Comparison of ENCODE assay signal across 27 cellular contexts in the genomic region with DNA sequence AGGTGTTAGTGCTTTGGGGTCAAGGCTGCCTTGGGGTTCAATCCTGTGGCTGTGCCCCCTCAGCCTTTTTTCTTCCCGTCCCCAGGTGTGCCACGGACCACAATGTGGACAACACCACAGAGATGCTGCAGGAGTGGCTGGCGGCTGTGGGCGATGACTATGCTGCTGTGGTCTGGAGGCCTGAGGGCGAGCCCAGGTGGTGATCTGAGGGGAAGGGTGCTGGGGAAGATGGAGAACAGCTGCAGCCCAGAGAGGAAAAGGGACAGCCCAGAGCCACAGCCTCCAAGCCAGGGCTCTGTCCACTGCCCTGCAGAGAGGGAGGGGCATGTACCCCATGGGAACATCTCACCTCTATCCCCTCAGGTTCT. TPM values are rescaled to one million over a fixed set of nuclear protein-coding genes. Genes with fewer than 3 reads are reported as not detected.
DNase-seq lines count a peak whose midpoint lies in the region; ATAC-seq and TF ChIP-seq lines count a peak whose summit lies in the region.
"Had no signal": no experiment of that assay in that cellular context is flagged by ENCODE, and none has a peak within 500 bp of the region (broad histone marks: within the 10 kb centered on the region; RNA-seq: fewer than 3 reads in every experiment).

No MANE protein-coding gene starts in this region.

- peak overlapping the region; percentile 10 for H3K4me3 Mint-ChIP-seq in T-helper 1 cell treated with Interleukin-12 subunit alpha and Interleukin-12 subunit beta and Interleukin-4 antibody, amounts not matched to agents 30 μg/mL and 1 μg/mL, for 36 hours
- H3K4me3 Mint-ChIP-seq in activated CD8-positive, alpha-beta T cell treated with anti-CD3 and anti-CD28 coated beads, Interleukin-2, amount 10 ng/mL, durations not matched to agents 7 days and 5 days: no peak overlapping the region
- peak overlapping the region; percentile 57 for H3K4me3 Mint-ChIP-seq in type B pancreatic cell
- H3K4me3 Mint-ChIP-seq: activated naive CD4-positive, alpha-beta T cell treated with anti-CD3 and anti-CD28 coated beads, Interleukin-2, amount 10 ng/mL, durations not matched to agents 7 days and 5 days; activated T-cell treated with anti-CD3 and anti-CD28 coated beads, Interleukin-2, amount 50 U/mL, for 72 hours; stimulated activated naive CD8-positive, alpha-beta T cell treated with anti-CD3 and anti-CD28 coated beads, Interleukin-15, Interleukin-2, amounts not matched to agents 100 ng/mL and 50 ng/mL, for 24 hours had no signal

- H3K23ac ChIP-seq in mesenchymal stem cell (ENCODE audit: low read length in 2 of 2): no peak overlapping the region

- POLR2A ChIA-PET in activated CD8-positive, alpha-beta T cell treated with anti-CD3 and anti-CD28 coated beads, Interleukin-2, amount 10 ng/mL, durations not matched to agents 7 days and 5 days (lab: Charles Lee): no interaction called here

- peak overlapping the region; percentile 46 for H4K91ac ChIP-seq in mesenchymal stem cell (ENCODE audit: low read length)

- H3K14ac ChIP-seq in mesenchymal stem cell (ENCODE audit: low read length in 2 of 2): no peak overlapping the region

- WGBS in mesenchymal stem cell: 97% methylated on average over 5 of the region's 5 CpGs

- DNase-seq in T-helper 1 cell: no peak
- peak; percentile 27 for DNase-seq in activated CD8-positive, alpha-beta T cell treated with anti-CD3 and anti-CD28 coated beads, Interleukin-2, amount 10 ng/mL, durations not matched to agents 7 days and 5 days
- DNase-seq in mesenchymal stem cell: no peak
- no peak for DNase-seq in type B pancreatic cell (ENCODE audit: extremely low spot score, unreplicated experiment)
- DNase-seq in SKM-1 (lab: John Stamatoyannopoulos, UW; ENCODE audit: unreplicated experiment): no peak
- DNase-seq in stimulated activated CD4-positive, alpha-beta T cell treated with anti-CD3 and anti-CD28 coated beads, Interleukin-4, amount 100 ng/mL, for 1 hour: no peak
- no peak for DNase-seq in stimulated activated naive CD4-positive, alpha-beta T cell (lab: John Stamatoyannopoulos, UW)
- DNase-seq: activated naive CD4-positive, alpha-beta T cell treated with anti-CD3 and anti-CD28 coated beads, Interleukin-2, amount 10 ng/mL, durations not matched to agents 7 days and 5 days; activated T-cell treated with anti-CD3 and anti-CD28 coated beads, Interleukin-2, amount 50 U/mL, for 72 hours; dermis blood vessel endothelial cell; DMS79; GF-D8; H9; MV-4-11; naive B cell; NCI-H1694; NCI-H2171; NCI-H524; pancreas; right cardiac atrium; stimulated activated CD4-positive, alpha-beta T cell treated with anti-CD3 and anti-CD28 coated beads, Interleukin-12 subunit alpha, Interleukin-12 subunit beta, amount 100 ng/mL, for 4 hours; T-cell; tibial artery had no signal

- H3K27me3 Mint-ChIP-seq in T-helper 1 cell treated with Interleukin-12 subunit alpha and Interleukin-12 subunit beta and Interleukin-4 antibody, amounts not matched to agents 30 μg/mL and 1 μg/mL, for 36 hours (ENCODE audit: low read depth): peaks cover 25% of the 10 kb centered on the region
- peaks cover 14% of the 10 kb centered on the region for H3K27me3 Mint-ChIP-seq in activated CD8-positive, alpha-beta T cell treated with anti-CD3 and anti-CD28 coated beads, Interleukin-2, amount 10 ng/mL, durations not matched to agents 7 days and 5 days (ENCODE audit: low read depth)
- no peaks in the 10 kb centered on the region for H3K27me3 Mint-ChIP-seq in type B pancreatic cell

- H2BK120ac ChIP-seq in mesenchymal stem cell (ENCODE audit: low read depth, low read length): no peak overlapping the region

- no peak overlapping the region for H3K4me2 ChIP-seq in mesenchymal stem cell (ENCODE audit: low read length, poor library complexity, severe bottlenecking)
- H3K4me2 ChIP-seq: KMS-11 had no signal

- no peak overlapping the region for H2AK5ac ChIP-seq in mesenchymal stem cell (ENCODE audit: low read length, severe bottlenecking)

- no peak for TF ChIP-seq CTCF in type B pancreatic cell (conservative IDR thresholded peaks at IDR 0.05)

- H2BK15ac ChIP-seq in mesenchymal stem cell (ENCODE audit: low read depth, poor library complexity, severe bottlenecking): no peak overlapping the region

- H3K4me3 ChIP-seq in mesenchymal stem cell (ENCODE audit: insufficient read depth in 1 of 2, low read depth in 1 of 2, low read length in 2 of 2): no peak overlapping the region
- H3K4me3 ChIP-seq: pancreas, tibial artery had no signal

- H3K9ac ChIP-seq in mesenchymal stem cell (ENCODE audit: low read length): no peak overlapping the region
- H3K9ac ChIP-seq: KMS-11 had no signal

- peaks cover 0 to 10% of the 10 kb centered on the region in 2 experiments for H3K27me3 ChIP-seq in mesenchymal stem cell (ENCODE audit: control insufficient read depth in 1 of 2, insufficient read depth in 1 of 2, low read length in 2 of 2)
- H3K27me3 ChIP-seq: pancreas had no signal

- H4K8ac ChIP-seq in mesenchymal stem cell (ENCODE audit: low read length): no peak overlapping the region

- H3K9me3 ChIP-seq in mesenchymal stem cell (ENCODE audit: control insufficient read depth, low read length): no peaks in the 10 kb centered on the region
- H3K9me3 ChIP-seq: pancreas, tibial artery had no signal

- H3K18ac ChIP-seq in mesenchymal stem cell (ENCODE audit: low read depth in 1 of 2, low read length in 2 of 2): no peak overlapping the region

- H3K4me1 ChIP-seq in mesenchymal stem cell (ENCODE audit: control insufficient read depth, insufficient read depth, low read depth, low read length): peaks cover 23% of the 10 kb centered on the region

- peak overlapping the region; percentile 31 for H3K27ac Mint-ChIP-seq in T-helper 1 cell treated with Interleukin-12 subunit alpha and Interleukin-12 subunit beta and Interleukin-4 antibody, amounts not matched to agents 30 μg/mL and 1 μg/mL, for 36 hours
- no peak overlapping the region for H3K27ac Mint-ChIP-seq in activated CD8-positive, alpha-beta T cell treated with anti-CD3 and anti-CD28 coated beads, Interleukin-2, amount 10 ng/mL, durations not matched to agents 7 days and 5 days
- peak overlapping the region; percentile 69 for H3K27ac Mint-ChIP-seq in type B pancreatic cell
- H3K27ac Mint-ChIP-seq: activated naive CD4-positive, alpha-beta T cell treated with anti-CD3 and anti-CD28 coated beads, Interleukin-2, amount 10 ng/mL, durations not matched to agents 7 days and 5 days; activated T-cell treated with anti-CD3 and anti-CD28 coated beads, Interleukin-2, amount 50 U/mL, for 72 hours; H9; naive B cell; stimulated activated naive CD8-positive, alpha-beta T cell treated with anti-CD3 and anti-CD28 coated beads, Interleukin-15, Interleukin-2, amounts not matched to agents 100 ng/mL and 50 ng/mL, for 24 hours; T-cell had no signal

- no peak overlapping the region for H3K4ac ChIP-seq in mesenchymal stem cell (ENCODE audit: low read depth in 1 of 2, low read length in 2 of 2)

- no peaks in the 10 kb centered on the region for H3K36me3 Mint-ChIP-seq in T-helper 1 cell treated with Interleukin-12 subunit alpha and Interleukin-12 subunit beta and Interleukin-4 antibody, amounts not matched to agents 30 μg/mL and 1 μg/mL, for 36 hours (ENCODE audit: low read depth)
- no peaks in the 10 kb centered on the region for H3K36me3 Mint-ChIP-seq in activated CD8-positive, alpha-beta T cell treated with anti-CD3 and anti-CD28 coated beads, Interleukin-2, amount 10 ng/mL, durations not matched to agents 7 days and 5 days (ENCODE audit: low read depth)
- H3K36me3 Mint-ChIP-seq in type B pancreatic cell: no peaks in the 10 kb centered on the region
- H3K36me3 Mint-ChIP-seq: activated naive CD4-positive, alpha-beta T cell treated with anti-CD3 and anti-CD28 coated beads, Interleukin-2, amount 10 ng/mL, durations not matched to agents 7 days and 5 days; naive B cell; T-cell had no signal

- no peak overlapping the region for H2BK5ac ChIP-seq in mesenchymal stem cell (ENCODE audit: low read depth, low read length, poor library complexity, severe bottlenecking)

- H2AFZ ChIP-seq in mesenchymal stem cell (ENCODE audit: low read depth, low read length): no peak overlapping the region

- no peak for ATAC-seq in activated CD8-positive, alpha-beta T cell treated with anti-CD3 and anti-CD28 coated beads, Interleukin-2, amount 10 ng/mL, durations not matched to agents 7 days and 5 days
- ATAC-seq: activated T-cell treated with anti-CD3 and anti-CD28 coated beads, Interleukin-2, amount 50 U/mL, for 72 hours; pancreas; right cardiac atrium; T-cell had no signal

- CTCF ChIA-PET in activated CD8-positive, alpha-beta T cell treated with anti-CD3 and anti-CD28 coated beads, Interleukin-2, amount 10 ng/mL, durations not matched to agents 7 days and 5 days (lab: Charles Lee): interaction anchor here (1.0 to 2.7 kb wide), 2 partner anchors 16 to 60 kb away, joined by 6 to 10 read pairs; no protein-coding TSS in a partner anchor

- H2BK12ac ChIP-seq in mesenchymal stem cell (ENCODE audit: low read length in 2 of 2): no peak overlapping the region

- peaks cover 7% of the 10 kb centered on the region for H3K4me1 Mint-ChIP-seq in T-helper 1 cell treated with Interleukin-12 subunit alpha and Interleukin-12 subunit beta and Interleukin-4 antibody, amounts not matched to agents 30 μg/mL and 1 μg/mL, for 36 hours (ENCODE audit: low read depth)
- peaks cover 24% of the 10 kb centered on the region for H3K4me1 Mint-ChIP-seq in activated CD8-positive, alpha-beta T cell treated with anti-CD3 and anti-CD28 coated beads, Interleukin-2, amount 10 ng/mL, durations not matched to agents 7 days and 5 days (ENCODE audit: low read depth)
- H3K4me1 Mint-ChIP-seq in type B pancreatic cell (ENCODE audit: unreplicated experiment): no peaks in the 10 kb centered on the region

- H3K27ac ChIP-seq in mesenchymal stem cell (ENCODE audit: low read length, poor library complexity, severe bottlenecking): no peak overlapping the region
- H3K27ac ChIP-seq: 22Rv1, KMS-11, pancreas, tibial artery had no signal

- no peaks in the 10 kb centered on the region for H3K9me3 Mint-ChIP-seq in T-helper 1 cell treated with Interleukin-12 subunit alpha and Interleukin-12 subunit beta and Interleukin-4 antibody, amounts not matched to agents 30 μg/mL and 1 μg/mL, for 36 hours
- no peaks in the 10 kb centered on the region for H3K9me3 Mint-ChIP-seq in activated CD8-positive, alpha-beta T cell treated with anti-CD3 and anti-CD28 coated beads, Interleukin-2, amount 10 ng/mL, durations not matched to agents 7 days and 5 days (ENCODE audit: insufficient read depth)
- no peaks in the 10 kb centered on the region for H3K9me3 Mint-ChIP-seq in type B pancreatic cell
- H3K9me3 Mint-ChIP-seq: activated naive CD4-positive, alpha-beta T cell treated with anti-CD3 and anti-CD28 coated beads, Interleukin-2, amount 10 ng/mL, durations not matched to agents 7 days and 5 days; activated T-cell treated with anti-CD3 and anti-CD28 coated beads, Interleukin-2, amount 50 U/mL, for 72 hours; H9; naive B cell; stimulated activated naive CD8-positive, alpha-beta T cell treated with anti-CD3 and anti-CD28 coated beads, Interleukin-15, Interleukin-2, amounts not matched to agents 100 ng/mL and 50 ng/mL, for 24 hours; T-cell had no signal

- H3K79me1 ChIP-seq in mesenchymal stem cell (replicated peaks; ENCODE audit: low read length, poor library complexity, severe bottlenecking): peaks cover 14% of the 10 kb centered on the region

- H3K36me3 ChIP-seq in mesenchymal stem cell (ENCODE audit: control insufficient read depth in 1 of 2, insufficient read depth in 2 of 2, low read depth in 1 of 2, low read length in 2 of 2): peaks cover 27 to 28% of the 10 kb centered on the region in 2 experiments
- H3K36me3 ChIP-seq: pancreas had no signal

RNA-seq across cellular contexts. Expression of gene CERCAM, which starts 2.1 kb away (rescaled TPM):
- 1 to 10 TPM; 3.9 to 4.2 TPM for total RNA-seq in activated CD8-positive, alpha-beta T cell treated with anti-CD3 and anti-CD28 coated beads, Interleukin-2, amount 10 ng/mL, durations not matched to agents 7 days and 5 days
- 96.2 TPM for polyA plus RNA-seq in mesenchymal stem cell (2013, experiment 1 of 2)
- polyA plus RNA-seq in mesenchymal stem cell (2013, experiment 2 of 2): 100 TPM
- 47.3 and 60.8 TPM in 2 replicates for total RNA-seq in type B pancreatic cell (ENCODE audit: low replicate concordance)

RNA-seq across cellular contexts. Expression of gene ODF2, which starts 33.0 kb away (rescaled TPM):
- total RNA-seq in activated CD8-positive, alpha-beta T cell treated with anti-CD3 and anti-CD28 coated beads, Interleukin-2, amount 10 ng/mL, durations not matched to agents 7 days and 5 days: 10 to 100 TPM; 77.5 to 82.8 TPM
- polyA plus RNA-seq in mesenchymal stem cell (2013, experiment 1 of 2): 20.1 TPM
- 20.1 TPM for polyA plus RNA-seq in mesenchymal stem cell (2013, experiment 2 of 2)
- total RNA-seq in type B pancreatic cell (ENCODE audit: low replicate concordance): 38.2 and 59.1 TPM in 2 replicates

RNA-seq across cellular contexts. Expression of gene URM1, which starts 51.6 kb away (rescaled TPM):
- total RNA-seq in activated CD8-positive, alpha-beta T cell treated with anti-CD3 and anti-CD28 coated beads, Interleukin-2, amount 10 ng/mL, durations not matched to agents 7 days and 5 days: 10 to 100 TPM; 78.9 to 79.9 TPM
- polyA plus RNA-seq in mesenchymal stem cell (2013, experiment 1 of 2): 59.4 TPM
- polyA plus RNA-seq in mesenchymal stem cell (2013, experiment 2 of 2): 59.8 TPM
- total RNA-seq in type B pancreatic cell (ENCODE audit: low replicate concordance): 56.1 and 60.3 TPM in 2 replicates
